19 cellular contexts compared by ENCODE assay signal in the genomic region with DNA sequence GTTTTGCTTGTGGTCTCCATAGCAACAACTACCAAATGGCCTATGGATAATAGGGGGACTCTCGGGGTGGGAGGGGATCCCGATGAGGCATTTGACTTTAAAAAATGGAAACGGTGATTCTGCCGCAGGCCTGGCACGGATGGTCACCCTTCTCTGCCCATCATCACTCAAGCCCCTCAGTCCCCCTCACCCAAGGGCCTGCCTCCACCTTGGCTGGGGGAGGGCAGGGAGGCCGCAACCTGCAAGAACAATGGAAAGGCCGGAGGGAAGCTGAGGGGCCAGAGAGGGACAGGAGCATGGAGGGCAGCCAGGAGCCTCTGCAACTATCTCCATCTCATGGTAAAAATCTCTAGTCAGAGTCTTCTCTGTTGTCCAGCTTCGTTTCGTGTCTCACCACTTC.
DNase-seq lines count a peak whose midpoint lies in the region; ATAC-seq, FAIRE-seq and TF ChIP-seq lines count a peak whose summit lies in the region.
"Had no signal": no experiment of that assay in that cellular context is flagged by ENCODE, and none has a peak within 500 bp of the region (broad histone marks: within the 10 kb centered on the region; RNA-seq: fewer than 3 reads in every experiment).

No MANE protein-coding gene starts in this region.

- 73% methylated on average over 9 of the region's 9 CpGs for WGBS in right cardiac atrium

- no peaks in the 10 kb centered on the region for H3K4me1 ChIP-seq in right cardiac atrium (ENCODE audit: control insufficient read depth, insufficient read depth, low read length)
- H3K4me1 ChIP-seq: adrenal gland had no signal

- H3K4me3 ChIP-seq in right cardiac atrium (ENCODE audit: low read length): no peak overlapping the region
- H3K4me3 ChIP-seq: adrenal gland had no signal

- H3K4me1 Mint-ChIP-seq in activated CD8-positive, alpha-beta T cell treated with anti-CD3 and anti-CD28 coated beads, Interleukin-2, amount 10 ng/mL, durations not matched to agents 7 days and 5 days (ENCODE audit: low read depth): peaks cover 15% of the 10 kb centered on the region
- peaks cover 3% of the 10 kb centered on the region for H3K4me1 Mint-ChIP-seq in activated CD8-positive, alpha-beta T cell treated with anti-CD3 and anti-CD28 coated beads for 36 hours (ENCODE audit: low read depth)

- POLR2A ChIA-PET in activated CD8-positive, alpha-beta T cell treated with anti-CD3 and anti-CD28 coated beads, Interleukin-2, amount 10 ng/mL, durations not matched to agents 7 days and 5 days (lab: Charles Lee): interaction anchor here (1.3 kb wide), 1 partner anchor 60 kb away, joined by 4 read pairs; no protein-coding TSS in a partner anchor
- POLR2A ChIA-PET in activated CD8-positive, alpha-beta T cell treated with anti-CD3 and anti-CD28 coated beads for 36 hours (lab: Charles Lee): interaction anchor here (0.7 kb wide), 1 partner anchor 293 kb away, joined by 3 read pairs; no protein-coding TSS in a partner anchor

- H3K27me3 ChIP-seq in right cardiac atrium (ENCODE audit: control insufficient read depth, insufficient read depth): no peaks in the 10 kb centered on the region
- H3K27me3 ChIP-seq: adrenal gland had no signal

- peaks cover 19% of the 10 kb centered on the region for H3K27me3 Mint-ChIP-seq in activated CD8-positive, alpha-beta T cell treated with anti-CD3 and anti-CD28 coated beads, Interleukin-2, amount 10 ng/mL, durations not matched to agents 7 days and 5 days (ENCODE audit: low read depth)
- H3K27me3 Mint-ChIP-seq in activated CD8-positive, alpha-beta T cell treated with anti-CD3 and anti-CD28 coated beads for 36 hours: no peaks in the 10 kb centered on the region

- no peak for TF ChIP-seq CTCF in activated CD8-positive, alpha-beta T cell treated with anti-CD3 and anti-CD28 coated beads for 36 hours (IDR thresholded peaks at IDR 0.05)
- TF ChIP-seq CTCF in VCaP (conservative IDR thresholded peaks at IDR 0.05): no peak
- no peak for TF ChIP-seq CTCF in D721Med (IDR thresholded peaks at IDR 0.05; ENCODE audit: insufficient read depth, missing control alignments)

- intact Hi-C loops in activated CD8-positive, alpha-beta T cell treated with anti-CD3 and anti-CD28 coated beads for 36 hours (cut with micrococcal nuclease): no loop called here
- intact Hi-C loops in right cardiac atrium (cut with DNase I): no loop called here

- H3K36me3 Mint-ChIP-seq in activated CD8-positive, alpha-beta T cell treated with anti-CD3 and anti-CD28 coated beads, Interleukin-2, amount 10 ng/mL, durations not matched to agents 7 days and 5 days (ENCODE audit: low read depth): no peaks in the 10 kb centered on the region
- no peaks in the 10 kb centered on the region for H3K36me3 Mint-ChIP-seq in activated CD8-positive, alpha-beta T cell treated with anti-CD3 and anti-CD28 coated beads for 36 hours (ENCODE audit: low read depth)
- H3K36me3 Mint-ChIP-seq: CD14-positive monocyte; stimulated activated memory B cell treated with anti-CD40 and anti-IgM and Interleukin-4, amounts not matched to agents 10 μg/mL and 1 μg/mL and 100 μg/mL, for 72 hours had no signal

- CTCF ChIA-PET in activated CD8-positive, alpha-beta T cell treated with anti-CD3 and anti-CD28 coated beads, Interleukin-2, amount 10 ng/mL, durations not matched to agents 7 days and 5 days (lab: Charles Lee): interaction anchor here (1.7 kb wide), 1 partner anchor 185 kb away, joined by 5 read pairs; no protein-coding TSS in a partner anchor
- CTCF ChIA-PET in activated CD8-positive, alpha-beta T cell treated with anti-CD3 and anti-CD28 coated beads for 36 hours (lab: Charles Lee): no interaction called here

- peak; percentile 16 for DNase-seq in activated CD8-positive, alpha-beta T cell treated with anti-CD3 and anti-CD28 coated beads, Interleukin-2, amount 10 ng/mL, durations not matched to agents 7 days and 5 days
- DNase-seq in activated CD8-positive, alpha-beta T cell treated with anti-CD3 and anti-CD28 coated beads for 36 hours: no peak
- DNase-seq in right cardiac atrium (peak in 2 of 3 donors; percentile 62 to 67), NCI-H2029 (lab: John Stamatoyannopoulos, UW) (no peak), SIG-M5 (lab: John Stamatoyannopoulos, UW) (no peak), D721Med (ENCODE audit: insufficient read length, low spot score) (no peak)
- DNase-seq in stimulated activated CD8-positive, alpha-beta memory T cell treated with anti-CD3 and anti-CD28 coated beads, Interleukin-4, amount 100 ng/mL, for 48 hours: peak; percentile 6
- DNase-seq: activated CD4-positive, alpha-beta T cell treated with anti-CD3 and anti-CD28 coated beads for 4 hours; cerebellar nuclear complex; midbrain; NCI-H446; SHP77 treated with DMSO at 0.1 percent for 48 hours had no signal

- H3K27ac ChIP-seq in VCaP: peak overlapping the region; percentile 34; the same call in 1 of the 2 replicates
- peak overlapping the region; percentile 74 for H3K27ac ChIP-seq in right cardiac atrium (ENCODE audit: low read length)

- H3K27ac Mint-ChIP-seq in activated CD8-positive, alpha-beta T cell treated with anti-CD3 and anti-CD28 coated beads, Interleukin-2, amount 10 ng/mL, durations not matched to agents 7 days and 5 days: peak overlapping the region; percentile 66
- H3K27ac Mint-ChIP-seq in activated CD8-positive, alpha-beta T cell treated with anti-CD3 and anti-CD28 coated beads for 36 hours: no peak overlapping the region
- H3K27ac Mint-ChIP-seq: CD14-positive monocyte; stimulated activated memory B cell treated with anti-CD40 and anti-IgM and Interleukin-4, amounts not matched to agents 10 μg/mL and 1 μg/mL and 100 μg/mL, for 72 hours had no signal

- FAIRE-seq in D721Med (lab: Jason Lieb, UNC): no peak
- FAIRE-seq: A204.1, islet of Langerhans, urothelium cell line had no signal

- peaks cover 2% of the 10 kb centered on the region for H3K9me3 Mint-ChIP-seq in activated CD8-positive, alpha-beta T cell treated with anti-CD3 and anti-CD28 coated beads, Interleukin-2, amount 10 ng/mL, durations not matched to agents 7 days and 5 days (ENCODE audit: insufficient read depth)
- no peaks in the 10 kb centered on the region for H3K9me3 Mint-ChIP-seq in activated CD8-positive, alpha-beta T cell treated with anti-CD3 and anti-CD28 coated beads for 36 hours

- H3K9me3 ChIP-seq in right cardiac atrium (ENCODE audit: control insufficient read depth, low read length): no peaks in the 10 kb centered on the region
- H3K9me3 ChIP-seq: adrenal gland had no signal

- no peak overlapping the region for H3K4me3 Mint-ChIP-seq in activated CD8-positive, alpha-beta T cell treated with anti-CD3 and anti-CD28 coated beads, Interleukin-2, amount 10 ng/mL, durations not matched to agents 7 days and 5 days
- no peak overlapping the region for H3K4me3 Mint-ChIP-seq in activated CD8-positive, alpha-beta T cell treated with anti-CD3 and anti-CD28 coated beads for 36 hours
- H3K4me3 Mint-ChIP-seq: CD14-positive monocyte; stimulated activated memory B cell treated with anti-CD40 and anti-IgM and Interleukin-4, amounts not matched to agents 10 μg/mL and 1 μg/mL and 100 μg/mL, for 72 hours had no signal

- no peak for ATAC-seq in activated CD8-positive, alpha-beta T cell treated with anti-CD3 and anti-CD28 coated beads, Interleukin-2, amount 10 ng/mL, durations not matched to agents 7 days and 5 days
- no peak for ATAC-seq in activated CD8-positive, alpha-beta T cell treated with anti-CD3 and anti-CD28 coated beads for 36 hours
- no peak for ATAC-seq in right cardiac atrium
- ATAC-seq: stimulated activated memory B cell treated with anti-CD40 and anti-IgM and Interleukin-4, amounts not matched to agents 10 μg/mL and 1 μg/mL and 100 μg/mL, for 72 hours had no signal

Comparison
In these comparisons a context has a peak if more than half of its experiments do, and no peak if none do; other contexts are left out.
1. DNase-seq: peak in activated CD8-positive, alpha-beta T cell treated with anti-CD3 and anti-CD28 coated beads, Interleukin-2, amount 10 ng/mL, durations not matched to agents 7 days and 5 days (single experiment), right cardiac atrium (2 of 3) and stimulated activated CD8-positive, alpha-beta memory T cell treated with anti-CD3 and anti-CD28 coated beads, Interleukin-4, amount 100 ng/mL, for 48 hours (single experiment); none in activated CD8-positive, alpha-beta T cell treated with anti-CD3 and anti-CD28 coated beads for 36 hours (single experiment), NCI-H2029 (single experiment), SIG-M5 (single experiment) and D721Med (single experiment).